Comparison of ENCODE assay signal across 1 cellular context in the genomic region with DNA sequence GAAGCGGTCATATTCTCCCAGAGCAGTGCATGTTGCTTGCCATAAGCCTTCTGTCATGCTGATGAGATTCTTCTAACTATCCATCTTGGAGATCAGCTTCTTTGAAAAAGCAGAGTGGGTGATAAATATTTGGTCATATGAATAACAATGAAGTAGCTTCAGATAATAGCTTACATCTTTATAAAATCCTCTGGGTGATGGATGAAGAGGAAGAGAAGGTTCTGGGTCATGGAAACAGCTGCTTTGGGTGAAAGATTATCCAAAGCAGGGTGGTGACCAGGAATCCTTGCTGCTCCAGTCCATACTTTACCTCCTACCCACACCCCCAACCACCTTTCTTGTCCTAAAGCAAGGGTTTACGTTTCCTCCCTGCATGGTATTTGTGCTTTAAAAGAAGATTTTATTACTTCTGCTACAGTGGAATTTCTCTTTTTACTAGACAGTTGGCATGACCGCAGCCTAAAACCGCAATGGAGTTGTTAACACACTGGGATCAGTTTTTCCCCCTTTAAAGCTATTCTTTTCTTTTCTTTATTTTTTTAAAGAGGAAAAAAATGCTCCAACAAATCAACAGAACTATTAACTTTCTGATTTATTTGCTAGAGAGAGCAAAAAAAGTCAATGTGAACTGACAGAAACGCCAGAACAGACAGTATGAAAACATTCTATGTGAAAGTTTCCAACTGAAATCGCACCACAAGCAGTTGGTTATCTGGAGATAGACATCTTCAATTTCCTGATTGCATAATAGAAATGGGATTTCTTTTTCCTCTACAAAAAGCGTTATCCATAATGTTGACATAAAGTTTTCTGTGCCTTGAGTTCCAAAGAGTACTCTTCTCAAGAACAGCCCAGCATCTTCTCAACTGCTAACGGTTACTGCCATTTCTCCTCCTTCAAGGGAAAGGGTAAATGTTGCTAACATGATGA.
TF ChIP-seq lines count a peak whose summit lies in the region.

No MANE protein-coding gene starts in this region.

TF ChIP-seq in WTC11, 78 proteins besides CTCF, POLR2A, EP300 and RAD21:
- TF ChIP-seq CREB1 (CRISPR knock-in tag; IDR thresholded peaks at IDR 0.05) = no peak
- TF ChIP-seq, protein P1, sequence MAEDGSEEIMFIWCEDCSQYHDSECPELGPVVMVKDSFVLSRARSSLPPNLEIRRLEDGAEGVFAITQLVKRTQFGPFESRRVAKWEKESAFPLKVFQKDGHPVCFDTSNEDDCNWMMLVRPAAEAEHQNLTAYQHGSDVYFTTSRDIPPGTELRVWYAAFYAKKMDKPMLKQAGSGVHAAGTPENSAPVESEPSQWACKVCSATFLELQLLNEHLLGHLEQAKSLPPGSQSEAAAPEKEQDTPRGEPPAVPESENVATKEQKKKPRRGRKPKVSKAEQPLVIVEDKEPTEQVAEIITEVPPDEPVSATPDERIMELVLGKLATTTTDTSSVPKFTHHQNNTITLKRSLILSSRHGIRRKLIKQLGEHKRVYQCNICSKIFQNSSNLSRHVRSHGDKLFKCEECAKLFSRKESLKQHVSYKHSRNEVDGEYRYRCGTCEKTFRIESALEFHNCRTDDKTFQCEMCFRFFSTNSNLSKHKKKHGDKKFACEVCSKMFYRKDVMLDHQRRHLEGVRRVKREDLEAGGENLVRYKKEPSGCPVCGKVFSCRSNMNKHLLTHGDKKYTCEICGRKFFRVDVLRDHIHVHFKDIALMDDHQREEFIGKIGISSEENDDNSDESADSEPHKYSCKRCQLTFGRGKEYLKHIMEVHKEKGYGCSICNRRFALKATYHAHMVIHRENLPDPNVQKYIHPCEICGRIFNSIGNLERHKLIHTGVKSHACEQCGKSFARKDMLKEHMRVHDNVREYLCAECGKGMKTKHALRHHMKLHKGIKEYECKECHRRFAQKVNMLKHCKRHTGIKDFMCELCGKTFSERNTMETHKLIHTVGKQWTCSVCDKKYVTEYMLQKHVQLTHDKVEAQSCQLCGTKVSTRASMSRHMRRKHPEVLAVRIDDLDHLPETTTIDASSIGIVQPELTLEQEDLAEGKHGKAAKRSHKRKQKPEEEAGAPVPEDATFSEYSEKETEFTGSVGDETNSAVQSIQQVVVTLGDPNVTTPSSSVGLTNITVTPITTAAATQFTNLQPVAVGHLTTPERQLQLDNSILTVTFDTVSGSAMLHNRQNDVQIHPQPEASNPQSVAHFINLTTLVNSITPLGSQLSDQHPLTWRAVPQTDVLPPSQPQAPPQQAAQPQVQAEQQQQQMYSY (CRISPR knock-in tag; IDR thresholded peaks at IDR 0.05) = peak; percentile 96
TF ChIP-seq in WTC11: peak in this region for 1.
